In genomic region chr2:101790416-101790815, GRCh38 we compare ENCODE assay signal across 17 cellular contexts.
DNase-seq lines count a peak whose midpoint lies in the region; ATAC-seq, FAIRE-seq and TF ChIP-seq lines count a peak whose summit lies in the region.
"Had no signal": no experiment of that assay in that cellular context is flagged by ENCODE, and none has a peak within 500 bp of the region (broad histone marks: within the 10 kb centered on the region; RNA-seq: fewer than 3 reads in every experiment).

No MANE protein-coding gene starts in this region.

- no peak for ATAC-seq in GM21390 (IDR thresholded peaks at IDR 0.05; ENCODE audit: unreplicated experiment)
- ATAC-seq: Panc1 had no signal

- H3K9me3 Mint-ChIP-seq in astrocyte (ENCODE audit: unreplicated experiment), result no peaks in the 10 kb centered on the region
- H3K9me3 Mint-ChIP-seq in CD4-positive, alpha-beta memory T cell, result no peaks in the 10 kb centered on the region
- H3K9me3 Mint-ChIP-seq: activated B cell treated with CpG ODN at 0.5 μM for 24 hours; CD4-positive, CD25-positive, alpha-beta regulatory T cell had no signal

- H3K9me3 ChIP-seq in astrocyte (ENCODE audit: insufficient read depth, low read depth, low read length) (no peaks in the 10 kb centered on the region), suprapubic skin (no peaks in the 10 kb centered on the region)
- H3K9me3 ChIP-seq in CD4-positive, alpha-beta memory T cell (ENCODE audit: control insufficient read depth in 1 of 2, low read length in 2 of 2), result no peaks in the 10 kb centered on the region

- intact Hi-C loops in CD4-positive, alpha-beta memory T cell (cut with micrococcal nuclease), result no loop called here

- H3K27me3 Mint-ChIP-seq in astrocyte (ENCODE audit: low read depth, unreplicated experiment), result no peaks in the 10 kb centered on the region
- no peaks in the 10 kb centered on the region for H3K27me3 Mint-ChIP-seq in CD4-positive, alpha-beta memory T cell
- H3K27me3 Mint-ChIP-seq: activated B cell treated with CpG ODN at 0.5 μM for 24 hours; CD4-positive, CD25-positive, alpha-beta regulatory T cell had no signal

- WGBS in suprapubic skin, result 74% methylated on average over 5 of the region's 5 CpGs

- no peak overlapping the region for H3K27ac Mint-ChIP-seq in astrocyte (ENCODE audit: unreplicated experiment)
- no peak overlapping the region for H3K27ac Mint-ChIP-seq in CD4-positive, alpha-beta memory T cell
- H3K27ac Mint-ChIP-seq: activated B cell treated with CpG ODN at 0.5 μM for 24 hours had no signal

- CTCF ChIA-PET in CD4-positive, alpha-beta memory T cell (lab: Charles Lee; ENCODE audit: partially characterized antibody), result no interaction called here

- peak; percentile 43 for FAIRE-seq in astrocyte (lab: Jason Lieb, UNC)
- FAIRE-seq: GM12892 had no signal

- no peak overlapping the region for H3K4me3 ChIP-seq in astrocyte (ENCODE audit: insufficient read depth, low read depth, low read length)
- H3K4me3 ChIP-seq in suprapubic skin, result no peak overlapping the region
- H3K4me3 ChIP-seq in CD4-positive, alpha-beta memory T cell (ENCODE audit: low read length in 2 of 2), result no peak overlapping the region

- TF ChIP-seq POLR2A in suprapubic skin (IDR thresholded peaks at IDR 0.05), result no peak

- no peak for TF ChIP-seq EP300 in suprapubic skin (IDR thresholded peaks at IDR 0.05)

- H3K4me1 Mint-ChIP-seq in astrocyte (ENCODE audit: low read depth, unreplicated experiment), result peaks cover 44% of the 10 kb centered on the region
- H3K4me1 Mint-ChIP-seq in CD4-positive, alpha-beta memory T cell, result peaks cover 52 to 91% (median 68%) of the 10 kb centered on the region in 4 donors

- no peak overlapping the region for H3K4me3 Mint-ChIP-seq in astrocyte (ENCODE audit: unreplicated experiment)
- H3K4me3 Mint-ChIP-seq in CD4-positive, alpha-beta memory T cell, result no peak overlapping the region
- H3K4me3 Mint-ChIP-seq: activated B cell treated with CpG ODN at 0.5 μM for 24 hours; CD4-positive, CD25-positive, alpha-beta regulatory T cell had no signal

- no peak overlapping the region for H3K9ac ChIP-seq in astrocyte (ENCODE audit: low read length)

- peaks cover 11% of the 10 kb centered on the region for H3K36me3 ChIP-seq in astrocyte (ENCODE audit: insufficient read depth, low read length)
- H3K36me3 ChIP-seq in suprapubic skin, result no peaks in the 10 kb centered on the region
- H3K36me3 ChIP-seq in CD4-positive, alpha-beta memory T cell (ENCODE audit: insufficient read depth, low read length), result no peaks in the 10 kb centered on the region

- peak overlapping the region; percentile 15 for H3K27ac ChIP-seq in astrocyte (ENCODE audit: low read depth, low read length)
- H3K27ac ChIP-seq in suprapubic skin, result peak overlapping the region; percentile 47
- no peak overlapping the region for H3K27ac ChIP-seq in CD4-positive, alpha-beta memory T cell (ENCODE audit: low read depth, low read length)
- H3K27ac ChIP-seq: 22Rv1 had no signal

- no peak overlapping the region for H3K4me2 ChIP-seq in astrocyte (ENCODE audit: low read length)

- DNase-seq in DMS 273 (lab: John Stamatoyannopoulos, UW; ENCODE audit: unreplicated experiment) (peak; percentile 33), DMS 273 treated with DMSO at 0.1 percent for 48 hours (lab: John Stamatoyannopoulos, UW) (no peak), astrocyte (ENCODE audit: low read depth) (no peak), iris pigment epithelial cell (ENCODE audit: low read depth) (peak; percentile 47), suprapubic skin (ENCODE audit: low spot score in 2 of 2) (no peak), kidney tubule cell (ENCODE audit: low spot score) (no peak)
- DNase-seq in CD4-positive, alpha-beta memory T cell, result no peak
- DNase-seq: activated B cell treated with CpG ODN at 0.5 μM for 24 hours; activated naive CD4-positive, alpha-beta T cell; CD4-positive, CD25-positive, alpha-beta regulatory T cell; cerebellar nuclear complex; NCI-H2081; NCI-H526 treated with DMSO at 0.1 percent for 48 hours had no signal

- peaks cover 100% of the 10 kb centered on the region for H3K79me2 ChIP-seq in astrocyte (ENCODE audit: insufficient read depth, low read length)

- POLR2A ChIA-PET in CD4-positive, alpha-beta memory T cell (lab: Charles Lee; ENCODE audit: partially characterized antibody), result no interaction called here

- peaks cover 7% of the 10 kb centered on the region for H3K36me3 Mint-ChIP-seq in astrocyte (ENCODE audit: low read depth, unreplicated experiment)
- peaks cover 30 to 35% of the 10 kb centered on the region in 2 donors for H3K36me3 Mint-ChIP-seq in CD4-positive, alpha-beta memory T cell

- H2AFZ ChIP-seq in astrocyte (ENCODE audit: low read depth, low read length), result no peak overlapping the region

- peaks cover 92% of the 10 kb centered on the region for H4K20me1 ChIP-seq in astrocyte (ENCODE audit: insufficient read depth, low read length)

- H3K4me1 ChIP-seq in astrocyte (ENCODE audit: insufficient read depth, low read length), result peaks cover 16% of the 10 kb centered on the region
- H3K4me1 ChIP-seq in suprapubic skin, result peaks cover 44% of the 10 kb centered on the region
- H3K4me1 ChIP-seq in CD4-positive, alpha-beta memory T cell (ENCODE audit: insufficient read depth, low read length), result peaks cover 24% of the 10 kb centered on the region

- TF ChIP-seq CTCF in astrocyte (IDR thresholded peaks at IDR 0.05; ENCODE audit: insufficient read depth, low read depth, low read length), result no peak
- no peak for TF ChIP-seq CTCF in suprapubic skin (IDR thresholded peaks at IDR 0.05)

- H3K27me3 ChIP-seq in astrocyte (ENCODE audit: insufficient read depth, low read length), result no peaks in the 10 kb centered on the region
- H3K27me3 ChIP-seq in suprapubic skin, result no peaks in the 10 kb centered on the region
- no peaks in the 10 kb centered on the region for H3K27me3 ChIP-seq in CD4-positive, alpha-beta memory T cell (ENCODE audit: insufficient read depth, low read length)

Comparison
In these comparisons a context has a peak if more than half of its experiments do, and no peak if none do; other contexts are left out.
1. DNase-seq: peak in DMS 273 (single experiment) and iris pigment epithelial cell (single experiment); none in DMS 273 treated with DMSO at 0.1 percent for 48 hours (single experiment), astrocyte (single experiment), suprapubic skin (0 of 2), CD4-positive, alpha-beta memory T cell (0 of 5) and kidney tubule cell (single experiment).